In the genomic region with DNA sequence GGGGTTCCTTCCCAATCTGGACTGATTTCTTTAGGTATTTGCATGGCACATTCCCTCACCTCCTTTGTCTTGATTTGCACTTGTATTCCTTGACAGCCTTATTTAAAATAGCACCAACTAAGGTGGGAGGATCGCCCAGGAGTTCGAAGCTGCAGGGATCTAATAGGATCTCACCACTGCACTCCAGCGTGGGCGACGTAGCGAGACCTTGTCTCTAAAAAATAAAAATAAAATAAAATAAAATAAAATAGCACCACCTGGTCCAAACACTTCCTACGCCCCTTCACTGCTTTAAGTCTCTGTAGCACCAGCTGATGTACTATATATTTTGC, we compare ENCODE assay signal across 8 cellular contexts.
DNase-seq lines count a peak whose midpoint lies in the region.

No MANE protein-coding gene starts in this region.

- H3K27ac ChIP-seq in angular gyrus (ENCODE audit: low read depth, low read length) (peak overlapping the region; percentile 98), layer of hippocampus (ENCODE audit: low read depth, low read length) (peak overlapping the region; percentile 95)

- peaks cover 17% of the 10 kb centered on the region for H3K4me1 Mint-ChIP-seq in T-helper 2 cell treated with Interferon-gamma antibody and Interleukin-4, amounts not matched to agents 5 μg/mL and 100 μg/mL, for 36 hours (ENCODE audit: low read depth)

- H3K27ac Mint-ChIP-seq in T-helper 2 cell treated with Interferon-gamma antibody and Interleukin-4, amounts not matched to agents 5 μg/mL and 100 μg/mL, for 36 hours: peak overlapping the region; percentile 75

- H3K27me3 Mint-ChIP-seq in T-helper 2 cell treated with Interferon-gamma antibody and Interleukin-4, amounts not matched to agents 5 μg/mL and 100 μg/mL, for 36 hours (ENCODE audit: low read depth): peaks cover 7% of the 10 kb centered on the region

- peak overlapping the region; percentile 92 for H3K4me3 Mint-ChIP-seq in T-helper 2 cell treated with Interferon-gamma antibody and Interleukin-4, amounts not matched to agents 5 μg/mL and 100 μg/mL, for 36 hours

- H3K36me3 Mint-ChIP-seq in T-helper 2 cell treated with Interferon-gamma antibody and Interleukin-4, amounts not matched to agents 5 μg/mL and 100 μg/mL, for 36 hours (ENCODE audit: low read depth): no peaks in the 10 kb centered on the region

- no peaks in the 10 kb centered on the region for H3K9me3 Mint-ChIP-seq in T-helper 2 cell treated with Interferon-gamma antibody and Interleukin-4, amounts not matched to agents 5 μg/mL and 100 μg/mL, for 36 hours

- no peak for DNase-seq in T-helper 2 cell treated with Interferon-gamma antibody and Interleukin-4, amounts not matched to agents 5 μg/mL and 100 μg/mL, for 36 hours (ENCODE audit: low spot score)
- no peak for DNase-seq in T-helper 2 cell
- DNase-seq in superior temporal gyrus (ENCODE audit: extremely low spot score): peak; percentile 54
- DNase-seq in GM19238 (ENCODE audit: insufficient read length, low spot score): no peak
- DNase-seq in epidermal melanocyte (ENCODE audit: insufficient read length, low spot score): no peak
- DNase-seq in NCI-H1048 (lab: John Stamatoyannopoulos, UW): no peak

- no peaks in the 10 kb centered on the region for H3K27me3 ChIP-seq in layer of hippocampus (ENCODE audit: control insufficient read depth, insufficient read depth, low read length)
